Comparison of ENCODE assay signal across 20 cellular contexts in the genomic region with DNA sequence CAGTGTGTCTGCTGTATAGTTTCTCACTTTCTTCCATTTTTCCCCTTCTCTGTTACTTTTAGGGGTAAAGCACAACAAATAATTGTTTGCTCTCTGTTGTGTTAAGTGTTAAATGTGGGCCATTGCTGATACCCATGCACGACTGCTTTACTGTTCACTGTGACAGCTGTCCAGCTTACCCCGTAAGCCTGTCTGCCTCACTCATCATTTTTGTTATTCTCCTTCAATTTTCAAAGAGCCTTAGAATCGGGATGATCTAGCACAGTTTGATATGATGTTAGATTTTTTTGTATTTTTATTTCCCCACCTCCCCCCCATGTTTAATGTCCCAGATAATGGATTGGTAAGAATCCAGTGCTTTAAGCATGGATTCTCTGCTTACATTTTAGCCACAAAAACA. TPM values are rescaled to one million over a fixed set of nuclear protein-coding genes. Genes with fewer than 3 reads are reported as not detected.
DNase-seq lines count a peak whose midpoint lies in the region; ATAC-seq and TF ChIP-seq lines count a peak whose summit lies in the region.
"Had no signal": no experiment of that assay in that cellular context is flagged by ENCODE, and none has a peak within 500 bp of the region (broad histone marks: within the 10 kb centered on the region; RNA-seq: fewer than 3 reads in every experiment).

No MANE protein-coding gene starts in this region.

- POLR2A ChIA-PET in HCT116 (lab: Charles Lee): no interaction called here

- H3K27me3 ChIP-seq in HCT116 (ENCODE audit: insufficient read depth, low read length): no peaks in the 10 kb centered on the region
- no peaks in the 10 kb centered on the region for H3K27me3 ChIP-seq in smooth muscle cell (ENCODE audit: low read depth)
- H3K27me3 ChIP-seq in SJCRH30: no peaks in the 10 kb centered on the region

- intact Hi-C loops in HCT116 (cut with micrococcal nuclease): no loop called here

- no peaks in the 10 kb centered on the region for H3K4me1 Mint-ChIP-seq in activated naive CD8-positive, alpha-beta T cell treated with anti-CD3 and anti-CD28 coated beads for 36 hours
- no peaks in the 10 kb centered on the region for H3K4me1 Mint-ChIP-seq in T-helper 17 cell
- H3K4me1 Mint-ChIP-seq: naive thymus-derived CD4-positive, alpha-beta T cell had no signal

- H3K27ac ChIP-seq in HCT116 (ENCODE audit: low read depth, low read length) (no peak overlapping the region), VCaP (peak overlapping the region; percentile 22; the same call in 1 of the 2 replicates), smooth muscle cell (ENCODE audit: low read depth) (no peak overlapping the region), SJCRH30 (no peak overlapping the region)
- H3K27ac ChIP-seq: epithelial cell of prostate had no signal

- no peak for TF ChIP-seq RAD21 in HCT116 (IDR thresholded peaks at IDR 0.05; ENCODE audit: low read depth)

- H3K9me2 ChIP-seq in HCT116 (ENCODE audit: insufficient read depth): no peaks in the 10 kb centered on the region

- BruUV-seq in HCT116 (replicated peaks; lab: Mats Ljungman, UMichigan): no TSS peak

- no peak overlapping the region for H3K9ac ChIP-seq in HCT116 (ENCODE audit: low read length)
- no peak overlapping the region for H3K9ac ChIP-seq in smooth muscle cell (ENCODE audit: low read depth)

- WGBS in smooth muscle cell (ENCODE audit: low lambda C conversion rate): 55% methylated on average over 3 of the region's 3 CpGs

- TF ChIP-seq POLR2A in HCT116 (IDR thresholded peaks at IDR 0.05; ENCODE audit: borderline replicate concordance, extremely low read depth, insufficient read depth, insufficient read length): no peak

- peak overlapping the region; percentile 6 to 26 for H3K4me3 ChIP-seq in HCT116 (replicated peaks in 1 of 2; ENCODE audit: low read depth in 1 of 2, low read length in 2 of 2)
- peak overlapping the region; percentile 23 for H3K4me3 ChIP-seq in smooth muscle cell
- no peak overlapping the region for H3K4me3 ChIP-seq in SJCRH30

- no peak for DNase-seq in HCT116 (ENCODE audit: low read depth, low spot score)
- no peak for DNase-seq in left lobe of liver (ENCODE audit: low spot score)
- DNase-seq in smooth muscle cell (lab: John Stamatoyannopoulos, UW; ENCODE audit: unreplicated experiment): no peak
- no peak for DNase-seq in activated naive CD8-positive, alpha-beta T cell treated with anti-CD3 and anti-CD28 coated beads for 36 hours
- DNase-seq in SJCRH30: no peak
- no peak for DNase-seq in T-helper 17 cell
- no peak for DNase-seq in NCI-H748 (lab: John Stamatoyannopoulos, UW; ENCODE audit: unreplicated experiment)
- DNase-seq: head of caudate nucleus; Kasumi-1; naive thymus-derived CD4-positive, alpha-beta T cell; NCI-H1694 treated with DMSO at 0.1 percent for 48 hours; stimulated activated CD4-positive, alpha-beta T cell treated with anti-CD3 and anti-CD28 coated beads, Interleukin-15, amount 100 ng/mL, for 24 hours had no signal

- H3K36me3 ChIP-seq in HCT116 (ENCODE audit: control insufficient read depth in 1 of 2, insufficient read depth in 2 of 2, low read length in 2 of 2): no peaks in the 10 kb centered on the region
- no peaks in the 10 kb centered on the region for H3K36me3 ChIP-seq in smooth muscle cell (ENCODE audit: low read depth)
- H3K36me3 ChIP-seq in SJCRH30: no peaks in the 10 kb centered on the region

- H3K4me2 ChIP-seq in HCT116 (ENCODE audit: low read length) (peak overlapping the region; percentile 64), smooth muscle cell (peak overlapping the region; percentile 49)

- CTCF ChIA-PET in HCT116 (lab: Charles Lee): no interaction called here

- no peaks in the 10 kb centered on the region for H3K36me3 Mint-ChIP-seq in activated naive CD8-positive, alpha-beta T cell treated with anti-CD3 and anti-CD28 coated beads for 36 hours
- no peaks in the 10 kb centered on the region for H3K36me3 Mint-ChIP-seq in T-helper 17 cell (ENCODE audit: low read depth)
- H3K36me3 Mint-ChIP-seq: naive thymus-derived CD4-positive, alpha-beta T cell; WTC11 had no signal

- no peaks in the 10 kb centered on the region for H3K4me1 ChIP-seq in HCT116 (ENCODE audit: control insufficient read depth in 1 of 2, insufficient read depth in 2 of 2, low read length in 2 of 2)
- H3K4me1 ChIP-seq in smooth muscle cell (ENCODE audit: low read depth): peaks cover 5% of the 10 kb centered on the region
- peaks cover 9% of the 10 kb centered on the region for H3K4me1 ChIP-seq in SJCRH30

- peak overlapping the region; percentile 83 for H2AFZ ChIP-seq in HCT116 (ENCODE audit: low read depth, low read length, poor library complexity, severe bottlenecking)
- peak overlapping the region; percentile 65 for H2AFZ ChIP-seq in smooth muscle cell (ENCODE audit: low read depth)

- H4K20me1 ChIP-seq in HCT116 (ENCODE audit: insufficient read depth) (no peaks in the 10 kb centered on the region), smooth muscle cell (ENCODE audit: low read depth) (no peaks in the 10 kb centered on the region)

- TF ChIP-seq CTCF in HCT116 (IDR thresholded peaks at IDR 0.05 in 2 of 3, conservative IDR thresholded peaks at IDR 0.05 in 1 of 3; ENCODE audit: borderline replicate concordance in 1 of 3, insufficient read depth in 1 of 3, low read depth in 2 of 3, low read length in 2 of 3) (no peak), VCaP (conservative IDR thresholded peaks at IDR 0.05) (no peak), smooth muscle cell (IDR thresholded peaks at IDR 0.05; ENCODE audit: borderline replicate concordance, insufficient read depth, poor library complexity, severe bottlenecking) (no peak)

- peaks cover 6% of the 10 kb centered on the region for H3F3A ChIP-seq in smooth muscle cell (ENCODE audit: low read depth)

- H3K9me3 Mint-ChIP-seq in activated naive CD8-positive, alpha-beta T cell treated with anti-CD3 and anti-CD28 coated beads for 36 hours: no peaks in the 10 kb centered on the region
- H3K9me3 Mint-ChIP-seq: naive thymus-derived CD4-positive, alpha-beta T cell; WTC11 had no signal

- H3K79me2 ChIP-seq in HCT116 (ENCODE audit: insufficient read depth, low read length): no peaks in the 10 kb centered on the region
- H3K79me2 ChIP-seq in smooth muscle cell (ENCODE audit: low read depth): no peaks in the 10 kb centered on the region

- peaks cover 11% of the 10 kb centered on the region for H3K27me3 Mint-ChIP-seq in activated naive CD8-positive, alpha-beta T cell treated with anti-CD3 and anti-CD28 coated beads for 36 hours
- H3K27me3 Mint-ChIP-seq in T-helper 17 cell: peaks cover 19% of the 10 kb centered on the region
- H3K27me3 Mint-ChIP-seq: progenitor cell of endocrine pancreas had no signal

- no peak for ATAC-seq in HCT116
- ATAC-seq in left lobe of liver: peak; percentile 30
- ATAC-seq in T-helper 17 cell: no peak
- ATAC-seq: naive thymus-derived CD4-positive, alpha-beta T cell; WTC11 had no signal

- H3K9me3 ChIP-seq in HCT116 (ENCODE audit: control insufficient read depth in 1 of 2, insufficient read depth in 1 of 2, low read depth in 1 of 2, low read length in 2 of 2): no peaks in the 10 kb centered on the region
- no peaks in the 10 kb centered on the region for H3K9me3 ChIP-seq in smooth muscle cell (replicated peaks; ENCODE audit: low read depth)
- no peaks in the 10 kb centered on the region for H3K9me3 ChIP-seq in SJCRH30 (replicated peaks)
- peaks cover 3% of the 10 kb centered on the region for H3K9me3 ChIP-seq in T-helper 17 cell (ENCODE audit: control insufficient read depth, low read length, poor library complexity, severe bottlenecking)

- no peak overlapping the region for H3K4me3 Mint-ChIP-seq in activated naive CD8-positive, alpha-beta T cell treated with anti-CD3 and anti-CD28 coated beads for 36 hours
- no peak overlapping the region for H3K4me3 Mint-ChIP-seq in T-helper 17 cell
- H3K4me3 Mint-ChIP-seq: naive thymus-derived CD4-positive, alpha-beta T cell; WTC11 had no signal

- H3K27ac Mint-ChIP-seq in activated naive CD8-positive, alpha-beta T cell treated with anti-CD3 and anti-CD28 coated beads for 36 hours: no peak overlapping the region
- no peak overlapping the region for H3K27ac Mint-ChIP-seq in T-helper 17 cell
- H3K27ac Mint-ChIP-seq: naive thymus-derived CD4-positive, alpha-beta T cell; progenitor cell of endocrine pancreas; WTC11 had no signal

- RAD21 ChIA-PET in HCT116 (lab: Charles Lee; ENCODE audit: low non-redundant PET in 1 of 2, low total read pairs in 2 of 2, uncharacterized antibody in 2 of 2, unreplicated experiment in 2 of 2): no interaction called here

TF ChIP-seq in HCT116, 20 proteins besides CTCF, POLR2A, EP300 and RAD21 (continues in another document):
- TF ChIP-seq FOSL1 (IDR thresholded peaks at IDR 0.05; ENCODE audit: low read depth) (no peak), MAX (IDR thresholded peaks at IDR 0.05) (no peak), CEBPB (IDR thresholded peaks at IDR 0.05; ENCODE audit: low read depth) (no peak), ZNF274 (IDR thresholded peaks at IDR 0.05; ENCODE audit: low read depth, low read length) (no peak), EZH2phosphoT487 (IDR thresholded peaks at IDR 0.05; ENCODE audit: borderline replicate concordance) (no peak), YY1 (IDR thresholded peaks at IDR 0.05; ENCODE audit: extremely low read depth, insufficient replicate concordance, low read depth, low read length) (no peak), SIN3A (IDR thresholded peaks at IDR 0.05; ENCODE audit: low read depth) (no peak), POLR2AphosphoS5 (IDR thresholded peaks at IDR 0.05; ENCODE audit: low read depth, low read length) (no peak), SP1 (IDR thresholded peaks at IDR 0.05; ENCODE audit: low read depth) (no peak)

RNA-seq across cellular contexts. Expression of gene MLIP, which starts 41.2 kb away (rescaled TPM):
- total RNA-seq in HCT116 (2021; ENCODE audit: unreplicated experiment) (0.59 TPM), left lobe of liver (18.4 TPM), smooth muscle cell (not detected in 2 replicates), T-helper 17 cell (not detected)
- polyA plus RNA-seq in HCT116 (2012): not detected in 2 replicates
- not detected in 2 replicates for polyA plus RNA-seq in smooth muscle cell
- total RNA-seq in activated naive CD8-positive, alpha-beta T cell treated with anti-CD3 and anti-CD28 coated beads for 36 hours: not detected
- 2.8 TPM in 2 replicates for total RNA-seq in SJCRH30 (2014; rRNA removed; shearing (Covaris generic))
- total RNA-seq: activated CD8-positive, alpha-beta memory T cell treated with anti-CD3 and anti-CD28 coated beads for 36 hours; kidney epithelial cell; naive thymus-derived CD4-positive, alpha-beta T cell; NCI-H460; progenitor cell of endocrine pancreas; WTC11 had no signal
- polyA plus RNA-seq: BJ; naive thymus-derived CD4-positive, alpha-beta T cell had no signal
